1 cellular context compared by ENCODE assay signal in genomic region chr2:131081190-131081589, GRCh38.
TF ChIP-seq lines count a peak whose summit lies in the region.

No MANE protein-coding gene starts in this region.

TF ChIP-seq in WTC11, 78 proteins besides CTCF, POLR2A, EP300 and RAD21:
- TF ChIP-seq SMAD4 (CRISPR knock-in tag; IDR thresholded peaks at IDR 0.05), result no peak
- no peak for TF ChIP-seq GRHL2 (CRISPR knock-in tag; IDR thresholded peaks at IDR 0.05; ENCODE audit: insufficient replicate concordance, severe bottlenecking)
- no peak for TF ChIP-seq ZNF396 (CRISPR knock-in tag; IDR thresholded peaks at IDR 0.05; ENCODE audit: borderline replicate concordance)
- no peak for TF ChIP-seq ZNF317 (CRISPR knock-in tag; IDR thresholded peaks at IDR 0.05; ENCODE audit: borderline replicate concordance, low read depth)
- no peak for TF ChIP-seq PRRX2 (CRISPR knock-in tag; IDR thresholded peaks at IDR 0.05)
- TF ChIP-seq NR3C1 (CRISPR knock-in tag; conservative IDR thresholded peaks at IDR 0.05; ENCODE audit: low read depth), result no peak
- no peak for TF ChIP-seq FOXK1 (CRISPR knock-in tag; IDR thresholded peaks at IDR 0.05)
- no peak for TF ChIP-seq KAT7 (CRISPR knock-in tag; IDR thresholded peaks at IDR 0.05; ENCODE audit: borderline replicate concordance)
- no peak for TF ChIP-seq ZNF281 (CRISPR knock-in tag; IDR thresholded peaks at IDR 0.05)
- TF ChIP-seq HMGXB4 (CRISPR knock-in tag; IDR thresholded peaks at IDR 0.05), result no peak
- TF ChIP-seq TCF7 (CRISPR knock-in tag; IDR thresholded peaks at IDR 0.05; ENCODE audit: low read depth), result no peak
- no peak for TF ChIP-seq ATF1 (CRISPR knock-in tag; IDR thresholded peaks at IDR 0.05)
- TF ChIP-seq STAT6 (CRISPR knock-in tag; conservative IDR thresholded peaks at IDR 0.05; ENCODE audit: low read depth), result no peak
- no peak for TF ChIP-seq JAZF1 (CRISPR knock-in tag; IDR thresholded peaks at IDR 0.05)
- no peak for TF ChIP-seq TEAD4 (CRISPR knock-in tag; IDR thresholded peaks at IDR 0.05)
- no peak for TF ChIP-seq ZNF219 (CRISPR knock-in tag; IDR thresholded peaks at IDR 0.05; ENCODE audit: borderline replicate concordance)
- no peak for TF ChIP-seq RORB (CRISPR knock-in tag; IDR thresholded peaks at IDR 0.05)
